Comparison of ENCODE assay signal across 23 cellular contexts in genomic region chr12:43113616-43114015, GRCh38.
"Had no signal": no experiment of that assay in that cellular context is flagged by ENCODE, and none has a peak within 500 bp of the region (broad histone marks: within the 10 kb centered on the region; RNA-seq: fewer than 3 reads in every experiment).

No MANE protein-coding gene starts in this region.

- H3K9me3 ChIP-seq: colonic mucosa, esophagus squamous epithelium, gastrocnemius medialis, heart right ventricle, left ventricle myocardium inferior, lower lobe of right lung had no signal

- H3K27me3 ChIP-seq: colonic mucosa, esophagus squamous epithelium, gastrocnemius medialis, heart right ventricle had no signal

- H3K4me3 ChIP-seq: colonic mucosa, esophagus squamous epithelium, gastrocnemius medialis, heart right ventricle, left ventricle myocardium inferior, lower lobe of right lung had no signal

- DNase-seq: colonic mucosa; cortex of kidney; effector CD8-positive, alpha-beta T cell; effector memory CD8-positive, alpha-beta T cell; endodermal cell; esophagus squamous epithelium; foreskin melanocyte; gastrocnemius medialis; glutamatergic neuron; head of caudate nucleus; heart right ventricle; hypothalamus; immature natural killer cell; islet precursor cell; kidney; left colon; left ventricle myocardium inferior; lower lobe of right lung; midbrain; naive thymus-derived CD4-positive, alpha-beta T cell had no signal

- H3K27ac ChIP-seq: colonic mucosa, epithelial cell of prostate, esophagus squamous epithelium, gastrocnemius medialis, left ventricle myocardium inferior, lower lobe of right lung had no signal

- ATAC-seq: effector memory CD8-positive, alpha-beta T cell; esophagus mucosa; gastrocnemius medialis; heart right ventricle; left colon; left lobe of liver; lower lobe of right lung; naive thymus-derived CD4-positive, alpha-beta T cell had no signal

- H3K4me1 ChIP-seq: colonic mucosa, esophagus squamous epithelium, gastrocnemius medialis, left ventricle myocardium inferior, lower lobe of right lung had no signal

- H3K36me3 ChIP-seq: colonic mucosa, esophagus squamous epithelium, gastrocnemius medialis, heart right ventricle, left ventricle myocardium inferior, lower lobe of right lung had no signal
